11 cellular contexts compared by ENCODE assay signal in genomic region chr17:7587420-7587786, GRCh38. TPM values are rescaled to one million over a fixed set of nuclear protein-coding genes. Genes with fewer than 3 reads are reported as not detected.
DNase-seq lines count a peak whose midpoint lies in the region; TF ChIP-seq lines count a peak whose summit lies in the region.
"Had no signal": no experiment of that assay in that cellular context is flagged by ENCODE, and none has a peak within 500 bp of the region (broad histone marks: within the 10 kb centered on the region; RNA-seq: fewer than 3 reads in every experiment).

No MANE protein-coding gene starts in this region.

- no peaks in the 10 kb centered on the region for H3K9me3 ChIP-seq in Peyer's patch
- H3K9me3 ChIP-seq: gastrocnemius medialis, pancreas had no signal

- no peak overlapping the region for H3K4me3 ChIP-seq in Peyer's patch
- H3K4me3 ChIP-seq: gastrocnemius medialis, pancreas had no signal

- in situ Hi-C loops in ACHN (cut with HindIII; ENCODE audit: low pct_ligation_motif_present, low pct_unique_long_range_greater_than_20kb, low sequenced_read_pairs): no loop called here

- peaks cover 5 to 29% (median 10%) of the 10 kb centered on the region in 4 donors for H3K4me1 ChIP-seq in Peyer's patch

- H3K4me3 Mint-ChIP-seq in activated T-helper 1 cell treated with anti-CD3 and anti-CD28 coated beads, Interleukin-12 subunit alpha, Interleukin-12 subunit beta, Interleukin-2, Interleukin-4 antibody, amounts not matched to agents 30 ng/mL and 10 ng/mL and 1 ng/mL, durations not matched to agents 14 hours and 24 hours and 36 hours: no peak overlapping the region
- H3K4me3 Mint-ChIP-seq in T-helper 2 cell treated with Interferon-gamma antibody and Interleukin-4, amounts not matched to agents 5 μg/mL and 100 μg/mL, for 36 hours: no peak overlapping the region

- TF ChIP-seq CTCF in Peyer's patch (IDR thresholded peaks at IDR 0.05): no peak

- no peaks in the 10 kb centered on the region for H3K27me3 Mint-ChIP-seq in activated T-helper 1 cell treated with anti-CD3 and anti-CD28 coated beads, Interleukin-12 subunit alpha, Interleukin-12 subunit beta, Interleukin-2, Interleukin-4 antibody, amounts not matched to agents 30 ng/mL and 10 ng/mL and 1 ng/mL, durations not matched to agents 14 hours and 24 hours and 36 hours (ENCODE audit: insufficient read depth)
- H3K27me3 Mint-ChIP-seq in T-helper 2 cell treated with Interferon-gamma antibody and Interleukin-4, amounts not matched to agents 5 μg/mL and 100 μg/mL, for 36 hours (ENCODE audit: low read depth): no peaks in the 10 kb centered on the region

- peaks cover 31% of the 10 kb centered on the region for H3K36me3 Mint-ChIP-seq in activated T-helper 1 cell treated with anti-CD3 and anti-CD28 coated beads, Interleukin-12 subunit alpha, Interleukin-12 subunit beta, Interleukin-2, Interleukin-4 antibody, amounts not matched to agents 30 ng/mL and 10 ng/mL and 1 ng/mL, durations not matched to agents 14 hours and 24 hours and 36 hours (ENCODE audit: low read depth)
- H3K36me3 Mint-ChIP-seq in T-helper 2 cell treated with Interferon-gamma antibody and Interleukin-4, amounts not matched to agents 5 μg/mL and 100 μg/mL, for 36 hours (ENCODE audit: low read depth): peaks cover 32% of the 10 kb centered on the region

- H3K4me1 Mint-ChIP-seq in activated T-helper 1 cell treated with anti-CD3 and anti-CD28 coated beads, Interleukin-12 subunit alpha, Interleukin-12 subunit beta, Interleukin-2, Interleukin-4 antibody, amounts not matched to agents 30 ng/mL and 10 ng/mL and 1 ng/mL, durations not matched to agents 14 hours and 24 hours and 36 hours (ENCODE audit: low read depth): peaks cover 22% of the 10 kb centered on the region
- peaks cover 16% of the 10 kb centered on the region for H3K4me1 Mint-ChIP-seq in T-helper 2 cell treated with Interferon-gamma antibody and Interleukin-4, amounts not matched to agents 5 μg/mL and 100 μg/mL, for 36 hours (ENCODE audit: low read depth)

- DNase-seq in ACHN: peak; percentile 71
- DNase-seq in GM04504 (ENCODE audit: low read depth): peak; percentile 87
- no peak for DNase-seq in activated T-helper 1 cell treated with anti-CD3 and anti-CD28 coated beads, Interleukin-12 subunit alpha, Interleukin-12 subunit beta, Interleukin-2, Interleukin-4 antibody, amounts not matched to agents 30 ng/mL and 10 ng/mL and 1 ng/mL, durations not matched to agents 14 hours and 24 hours and 36 hours (ENCODE audit: low spot score)
- peak; percentile 97 for DNase-seq in iris pigment epithelial cell (ENCODE audit: low read depth)
- no peak for DNase-seq in T-helper 2 cell treated with Interferon-gamma antibody and Interleukin-4, amounts not matched to agents 5 μg/mL and 100 μg/mL, for 36 hours (ENCODE audit: low spot score)
- no peak for DNase-seq in Peyer's patch
- no peak for DNase-seq in NCI-H526 treated with DMSO at 0.1 percent for 48 hours (lab: John Stamatoyannopoulos, UW)
- DNase-seq in NCI-H524 treated with DMSO at 0.1 percent for 48 hours (lab: John Stamatoyannopoulos, UW): no peak
- DNase-seq: stimulated activated naive CD4-positive, alpha-beta T cell had no signal

- H3K27ac ChIP-seq in Peyer's patch: peak overlapping the region in 2 of 4 donors; percentile 7 to 11
- H3K27ac ChIP-seq: pancreas had no signal

- intact Hi-C loops in activated T-helper 1 cell treated with anti-CD3 and anti-CD28 coated beads, Interleukin-12 subunit alpha, Interleukin-12 subunit beta, Interleukin-2, Interleukin-4 antibody, amounts not matched to agents 30 ng/mL and 10 ng/mL and 1 ng/mL, durations not matched to agents 14 hours and 24 hours and 36 hours (cut with micrococcal nuclease): loop anchor here (10.0 kb wide), 1 partner anchor 567 kb away; the partner anchor contains the start of gene PER1

- H3K27ac Mint-ChIP-seq in activated T-helper 1 cell treated with anti-CD3 and anti-CD28 coated beads, Interleukin-12 subunit alpha, Interleukin-12 subunit beta, Interleukin-2, Interleukin-4 antibody, amounts not matched to agents 30 ng/mL and 10 ng/mL and 1 ng/mL, durations not matched to agents 14 hours and 24 hours and 36 hours: peak overlapping the region; percentile 36
- no peak overlapping the region for H3K27ac Mint-ChIP-seq in T-helper 2 cell treated with Interferon-gamma antibody and Interleukin-4, amounts not matched to agents 5 μg/mL and 100 μg/mL, for 36 hours

- no peak for TF ChIP-seq POLR2A in Peyer's patch (IDR thresholded peaks at IDR 0.05)

- H3K27me3 ChIP-seq in Peyer's patch: no peaks in the 10 kb centered on the region
- H3K27me3 ChIP-seq: gastrocnemius medialis, pancreas had no signal

- H3K36me3 ChIP-seq in Peyer's patch: peaks cover 0 to 28% (median 0%) of the 10 kb centered on the region in 3 donors

- H3K9me3 Mint-ChIP-seq in activated T-helper 1 cell treated with anti-CD3 and anti-CD28 coated beads, Interleukin-12 subunit alpha, Interleukin-12 subunit beta, Interleukin-2, Interleukin-4 antibody, amounts not matched to agents 30 ng/mL and 10 ng/mL and 1 ng/mL, durations not matched to agents 14 hours and 24 hours and 36 hours: no peaks in the 10 kb centered on the region
- no peaks in the 10 kb centered on the region for H3K9me3 Mint-ChIP-seq in T-helper 2 cell treated with Interferon-gamma antibody and Interleukin-4, amounts not matched to agents 5 μg/mL and 100 μg/mL, for 36 hours

RNA-seq across cellular contexts. Expression of gene SOX15, which starts 2.5 kb away (rescaled TPM):
- 0.20 and 0.78 TPM in 2 replicates for total RNA-seq in activated T-helper 1 cell treated with anti-CD3 and anti-CD28 coated beads, Interleukin-12 subunit alpha, Interleukin-12 subunit beta, Interleukin-2, Interleukin-4 antibody, amounts not matched to agents 30 ng/mL and 10 ng/mL and 1 ng/mL, durations not matched to agents 14 hours and 24 hours and 36 hours
- 1 to 10 TPM in 3 of 4 donors, not detected in 1; 1.9 to 2.7 (median 2.4) TPM for total RNA-seq in Peyer's patch

RNA-seq across cellular contexts. Expression of gene MPDU1, which starts 3.8 kb away (rescaled TPM):
- total RNA-seq in activated T-helper 1 cell treated with anti-CD3 and anti-CD28 coated beads, Interleukin-12 subunit alpha, Interleukin-12 subunit beta, Interleukin-2, Interleukin-4 antibody, amounts not matched to agents 30 ng/mL and 10 ng/mL and 1 ng/mL, durations not matched to agents 14 hours and 24 hours and 36 hours: 108 and 111 TPM in 2 replicates
- total RNA-seq in Peyer's patch: 100 to 1,000 TPM in 3 of 4 donors, 10 to 100 TPM in 1; 37.1 to 236 (median 125) TPM

RNA-seq across cellular contexts. Expression of gene CD68, which starts 8.0 kb away (rescaled TPM):
- 2.4 and 3.3 TPM in 2 replicates for total RNA-seq in activated T-helper 1 cell treated with anti-CD3 and anti-CD28 coated beads, Interleukin-12 subunit alpha, Interleukin-12 subunit beta, Interleukin-2, Interleukin-4 antibody, amounts not matched to agents 30 ng/mL and 10 ng/mL and 1 ng/mL, durations not matched to agents 14 hours and 24 hours and 36 hours
- 100 to 1,000 TPM in 3 of 4 donors, 10 to 100 TPM in 1; 42.1 to 149 (median 124) TPM for total RNA-seq in Peyer's patch

RNA-seq across cellular contexts. Expression of gene SENP3, which starts 25.7 kb away (rescaled TPM):
- 102 and 104 TPM in 2 replicates for total RNA-seq in activated T-helper 1 cell treated with anti-CD3 and anti-CD28 coated beads, Interleukin-12 subunit alpha, Interleukin-12 subunit beta, Interleukin-2, Interleukin-4 antibody, amounts not matched to agents 30 ng/mL and 10 ng/mL and 1 ng/mL, durations not matched to agents 14 hours and 24 hours and 36 hours
- total RNA-seq in Peyer's patch: 10 to 100 TPM; 31.4 to 47.7 (median 43.7) TPM

RNA-seq across cellular contexts. Expression of gene FXR2, which starts 27.3 kb away (rescaled TPM):
- total RNA-seq in activated T-helper 1 cell treated with anti-CD3 and anti-CD28 coated beads, Interleukin-12 subunit alpha, Interleukin-12 subunit beta, Interleukin-2, Interleukin-4 antibody, amounts not matched to agents 30 ng/mL and 10 ng/mL and 1 ng/mL, durations not matched to agents 14 hours and 24 hours and 36 hours: 59.5 and 63.6 TPM in 2 replicates
- 10 to 100 TPM; 28.8 to 38.1 (median 30.4) TPM for total RNA-seq in Peyer's patch

Comparison
In these comparisons a context has a peak if more than half of its experiments do, and no peak if none do; other contexts are left out.
1. DNase-seq: peak in ACHN (single experiment), GM04504 (single experiment) and iris pigment epithelial cell (single experiment); none in activated T-helper 1 cell treated with anti-CD3 and anti-CD28 coated beads, Interleukin-12 subunit alpha, Interleukin-12 subunit beta, Interleukin-2, Interleukin-4 antibody, amounts not matched to agents 30 ng/mL and 10 ng/mL and 1 ng/mL, durations not matched to agents 14 hours and 24 hours and 36 hours (single experiment), T-helper 2 cell treated with Interferon-gamma antibody and Interleukin-4, amounts not matched to agents 5 μg/mL and 100 μg/mL, for 36 hours (single experiment), Peyer's patch (0 of 3), NCI-H526 treated with DMSO at 0.1 percent for 48 hours (single experiment) and NCI-H524 treated with DMSO at 0.1 percent for 48 hours (single experiment).